Comparison of ENCODE assay signal across 19 cellular contexts in genomic region chr6:160336200-160336599, GRCh38. TPM values are rescaled to one million over a fixed set of nuclear protein-coding genes. Genes with fewer than 3 reads are reported as not detected.
DNase-seq lines count a peak whose midpoint lies in the region; ATAC-seq and TF ChIP-seq lines count a peak whose summit lies in the region.
"Had no signal": no experiment of that assay in that cellular context is flagged by ENCODE, and none has a peak within 500 bp of the region (broad histone marks: within the 10 kb centered on the region; RNA-seq: fewer than 3 reads in every experiment).

No MANE protein-coding gene starts in this region.

- H3K4me3 Mint-ChIP-seq in CD8-positive, alpha-beta memory T cell, result no peak overlapping the region
- H3K4me3 Mint-ChIP-seq: CD14-positive monocyte; CD4-positive, alpha-beta memory T cell; CD4-positive, CD25-positive, alpha-beta regulatory T cell had no signal

- no peak for TF ChIP-seq EP300 in esophagus muscularis mucosa (IDR thresholded peaks at IDR 0.05)

- peak overlapping the region; percentile 8 for H2AK5ac ChIP-seq in mesendoderm (ENCODE audit: low read length)

- intact Hi-C loops in esophagus muscularis mucosa (cut with DNase I) (no loop called here), gastrocnemius medialis (cut with DNase I; ENCODE audit: low total_unique reads) (loop anchor here (5.0 kb wide), 2 partner anchors 61 to 96 kb away; no protein-coding TSS in a partner anchor)

- H3K9me3 ChIP-seq in esophagus muscularis mucosa, result no peaks in the 10 kb centered on the region
- no peaks in the 10 kb centered on the region for H3K9me3 ChIP-seq in gastrocnemius medialis
- H3K9me3 ChIP-seq in CD8-positive, alpha-beta memory T cell (ENCODE audit: low read length), result no peaks in the 10 kb centered on the region
- H3K9me3 ChIP-seq: BE2C, BLaER1, Caco-2 had no signal

- H3K9ac ChIP-seq in mesendoderm (ENCODE audit: low read length), result no peak overlapping the region
- H3K9ac ChIP-seq: BLaER1 had no signal

- H4K5ac ChIP-seq in mesendoderm (ENCODE audit: low read length), result no peak overlapping the region

- no peak overlapping the region for H3K56ac ChIP-seq in mesendoderm (ENCODE audit: low read length)

- TF ChIP-seq CTCF in esophagus muscularis mucosa (IDR thresholded peaks at IDR 0.05), result no peak
- TF ChIP-seq CTCF in gastrocnemius medialis (IDR thresholded peaks at IDR 0.05 in 4 of 5, conservative IDR thresholded peaks at IDR 0.05 in 1 of 5), result no peak

- in situ Hi-C loops in gastrocnemius medialis (cut with MboI; ENCODE audit: low sequenced_read_pairs in 4 of 4), result no loop called here

- H3K9me3 Mint-ChIP-seq in CD8-positive, alpha-beta memory T cell, result peaks cover 0 to 1% (median 0%) of the 10 kb centered on the region in 5 donors
- H3K9me3 Mint-ChIP-seq: CD4-positive, alpha-beta memory T cell had no signal

- POLR2A ChIA-PET in CD8-positive, alpha-beta memory T cell (lab: Charles Lee), result no interaction called here

- DNase-seq in esophagus muscularis mucosa (ENCODE audit: extremely low spot score) (peak; percentile 31), mesendoderm (no peak), gastrocnemius medialis (no peak), T-helper 9 cell (no peak)
- no peak for DNase-seq in CD8-positive, alpha-beta memory T cell
- no peak for DNase-seq in effector CD4-positive, alpha-beta T cell
- DNase-seq: 8988T; ACHN; BE2C; C1 segment of cervical spinal cord; Caco-2; Calu3; CD4-positive, alpha-beta memory T cell; CD4-positive, CD25-positive, alpha-beta regulatory T cell; DMS79 treated with DMSO at 0.1 percent for 48 hours; GF-D8 had no signal

- no peak overlapping the region for H3K27ac Mint-ChIP-seq in CD8-positive, alpha-beta memory T cell
- H3K27ac Mint-ChIP-seq: CD14-positive monocyte; CD4-positive, alpha-beta memory T cell; CD4-positive, CD25-positive, alpha-beta regulatory T cell had no signal

- H4K8ac ChIP-seq in mesendoderm (ENCODE audit: low read depth, low read length), result no peak overlapping the region

- H3K23ac ChIP-seq in mesendoderm (ENCODE audit: low read length), result no peak overlapping the region

- ATAC-seq in gastrocnemius medialis, result peak; percentile 26 to 55

- H3K79me1 ChIP-seq in mesendoderm (ENCODE audit: low read length), result no peaks in the 10 kb centered on the region

- H3K27me3 ChIP-seq in esophagus muscularis mucosa (no peaks in the 10 kb centered on the region), mesendoderm (ENCODE audit: insufficient read depth, low read length, poor library complexity) (no peaks in the 10 kb centered on the region), gastrocnemius medialis (no peaks in the 10 kb centered on the region)
- H3K27me3 ChIP-seq in CD8-positive, alpha-beta memory T cell (ENCODE audit: insufficient read depth, low read length, poor library complexity, severe bottlenecking), result no peaks in the 10 kb centered on the region
- H3K27me3 ChIP-seq: BLaER1 had no signal

- H3K18ac ChIP-seq in mesendoderm (ENCODE audit: low read length), result no peak overlapping the region

- no peaks in the 10 kb centered on the region for H3K4me1 Mint-ChIP-seq in CD8-positive, alpha-beta memory T cell
- H3K4me1 Mint-ChIP-seq: CD14-positive monocyte; CD4-positive, alpha-beta memory T cell; CD4-positive, CD25-positive, alpha-beta regulatory T cell had no signal

- peaks cover 3 to 44% of the 10 kb centered on the region in 2 donors for H3K27me3 Mint-ChIP-seq in CD8-positive, alpha-beta memory T cell

- H3K79me2 ChIP-seq in mesendoderm (ENCODE audit: control insufficient read depth, insufficient read depth, low read length), result no peaks in the 10 kb centered on the region

- H3K36me3 ChIP-seq in esophagus muscularis mucosa (no peaks in the 10 kb centered on the region), mesendoderm (ENCODE audit: control insufficient read depth, insufficient read depth, low read length) (no peaks in the 10 kb centered on the region), gastrocnemius medialis (no peaks in the 10 kb centered on the region)
- H3K36me3 ChIP-seq in CD8-positive, alpha-beta memory T cell (ENCODE audit: insufficient read depth, low read length), result no peaks in the 10 kb centered on the region
- H3K36me3 ChIP-seq: BE2C, BLaER1 had no signal

- H2BK15ac ChIP-seq in mesendoderm (replicated peaks; ENCODE audit: low read depth), result no peak overlapping the region

- H3K4me3 ChIP-seq in esophagus muscularis mucosa (no peak overlapping the region), mesendoderm (ENCODE audit: low read length) (no peak overlapping the region), gastrocnemius medialis (no peak overlapping the region)
- no peak overlapping the region for H3K4me3 ChIP-seq in CD8-positive, alpha-beta memory T cell (ENCODE audit: low read length)
- H3K4me3 ChIP-seq: BLaER1 had no signal

- H3K4ac ChIP-seq in mesendoderm (ENCODE audit: low read depth, low read length), result no peak overlapping the region

- TF ChIP-seq POLR2A in esophagus muscularis mucosa (IDR thresholded peaks at IDR 0.05; ENCODE audit: low read depth) (no peak), gastrocnemius medialis (IDR thresholded peaks at IDR 0.05) (no peak)

- H3K4me1 ChIP-seq in esophagus muscularis mucosa, result no peaks in the 10 kb centered on the region
- H3K4me1 ChIP-seq in mesendoderm (ENCODE audit: control insufficient read depth, low read depth, low read length), result no peaks in the 10 kb centered on the region
- H3K4me1 ChIP-seq in gastrocnemius medialis, result peaks cover 0 to 5% of the 10 kb centered on the region in 2 donors
- no peaks in the 10 kb centered on the region for H3K4me1 ChIP-seq in CD8-positive, alpha-beta memory T cell (ENCODE audit: insufficient read depth, low read length)
- H3K4me1 ChIP-seq: BE2C, BLaER1, Caco-2 had no signal

- no peak overlapping the region for H2BK120ac ChIP-seq in mesendoderm (ENCODE audit: low read depth, low read length)

- H3K27ac ChIP-seq in esophagus muscularis mucosa (replicated peaks in 1 of 4) (no peak overlapping the region), mesendoderm (ENCODE audit: low read depth, low read length) (no peak overlapping the region), gastrocnemius medialis (peak overlapping the region in 3 of 4 donors; percentile 26 to 56 (median 30))
- H3K27ac ChIP-seq in CD8-positive, alpha-beta memory T cell (ENCODE audit: low read depth, low read length), result no peak overlapping the region
- H3K27ac ChIP-seq: BLaER1 had no signal

- WGBS in esophagus muscularis mucosa, result 88% methylated on average over 5 of the region's 5 CpGs
- WGBS in mesendoderm (ENCODE audit: extremely low coverage, insufficient coverage, low lambda C conversion rate), result no CpG with 5 or more reads among the region's 5 CpGs

- no peak overlapping the region for H3K4me2 ChIP-seq in mesendoderm (ENCODE audit: low read length)
- H3K4me2 ChIP-seq: BLaER1 had no signal

- CTCF ChIA-PET in CD8-positive, alpha-beta memory T cell (lab: Charles Lee), result no interaction called here

- H2BK5ac ChIP-seq in mesendoderm (ENCODE audit: low read length), result no peak overlapping the region

- no peaks in the 10 kb centered on the region for H3K36me3 Mint-ChIP-seq in CD8-positive, alpha-beta memory T cell
- H3K36me3 Mint-ChIP-seq: CD14-positive monocyte; CD4-positive, alpha-beta memory T cell; CD4-positive, CD25-positive, alpha-beta regulatory T cell had no signal

RNA-seq across cellular contexts. Expression of gene SLC22A3, which starts 12.0 kb away (rescaled TPM):
- total RNA-seq in esophagus muscularis mucosa, result 10 to 100 TPM; 16.8 to 20.4 (median 18.9) TPM
- polyA plus RNA-seq in mesendoderm (2013, experiment 1 of 2), result 7.1 TPM
- 7.9 TPM for polyA plus RNA-seq in mesendoderm (2013, experiment 2 of 2)
- 10 to 100 TPM; 49.5 to 75.4 (median 58.2) TPM for total RNA-seq in gastrocnemius medialis
- total RNA-seq in CD8-positive, alpha-beta memory T cell, result not detected
- not detected for polyA plus RNA-seq in CD8-positive, alpha-beta memory T cell
- total RNA-seq: A673; CD4-positive, alpha-beta memory T cell had no signal
- polyA plus RNA-seq: CD14-positive monocyte had no signal

Comparison
In these comparisons a context has a peak if more than half of its experiments do, and no peak if none do; other contexts are left out.
1. H3K27ac ChIP-seq: peak in gastrocnemius medialis (3 of 4); none in esophagus muscularis mucosa (0 of 4), mesendoderm (single experiment) and CD8-positive, alpha-beta memory T cell (single experiment).
2. RNA of gene SLC22A3, which starts 12.0 kb away (total RNA-seq): 49.5 to 75.4 TPM in gastrocnemius medialis and 16.8 to 20.4 TPM in esophagus muscularis mucosa; not detected in CD8-positive, alpha-beta memory T cell; every median in the first group is over 10 times any median in the second.